Comparison of ENCODE assay signal across 12 cellular contexts in genomic region chr16:30152517-30152916, GRCh38. TPM values are rescaled to one million over a fixed set of nuclear protein-coding genes. Genes with fewer than 3 reads are reported as not detected.
"Had no signal": no experiment of that assay in that cellular context is flagged by ENCODE, and none has a peak within 500 bp of the region (broad histone marks: within the 10 kb centered on the region; RNA-seq: fewer than 3 reads in every experiment).

No MANE protein-coding gene starts in this region.

- ATAC-seq: GM23338, HCT116 had no signal

- H3K4me3 ChIP-seq: GM23248, GM23338, HAP-1 had no signal

- H3K36me3 ChIP-seq: HAP-1 had no signal

- H3K27ac ChIP-seq: GM23248 had no signal

- H3K4me2 ChIP-seq: GM23338 had no signal

- H3K4me1 ChIP-seq: HAP-1 had no signal

- FAIRE-seq: H1, H54 had no signal

- DNase-seq: GM23248, GOT3, H7, H9, HCEC 1CT, HFFc6 had no signal

RNA-seq across cellular contexts. Expression of gene GDPD3, which starts 39.2 kb away (rescaled TPM):
- total RNA-seq: H1, H4 had no signal
